ENCODE assay signal across 22 cellular contexts in the genomic region with DNA sequence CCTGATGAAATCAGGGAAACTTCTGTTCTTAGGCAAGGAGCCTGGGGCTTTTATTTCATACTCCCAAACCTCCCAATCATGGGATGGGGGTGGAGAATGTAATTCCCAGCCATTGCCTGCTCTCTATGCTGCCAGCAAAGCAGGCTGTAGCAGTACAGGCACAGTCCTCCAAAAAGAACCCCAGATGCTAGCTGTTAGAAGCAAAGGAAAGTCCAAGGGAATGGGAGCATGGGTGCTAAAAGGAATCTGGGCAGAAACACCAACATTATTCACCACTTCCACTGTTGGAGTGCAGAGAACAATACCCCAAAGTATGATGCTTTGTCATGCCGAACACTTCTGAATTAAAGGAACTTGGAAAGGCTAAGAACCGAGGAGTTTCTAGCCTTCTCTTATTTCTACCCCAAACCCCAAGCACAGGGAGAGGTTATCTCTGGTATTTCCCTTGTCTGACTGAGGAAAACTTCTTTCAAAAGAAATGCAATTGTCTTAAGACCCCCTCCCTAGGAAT. TPM values are rescaled to one million over a fixed set of nuclear protein-coding genes. Genes with fewer than 3 reads are reported as not detected.
DNase-seq lines count a peak whose midpoint lies in the region; ATAC-seq and FAIRE-seq lines count a peak whose summit lies in the region.
"Had no signal": no experiment of that assay in that cellular context is flagged by ENCODE, and none has a peak within 500 bp of the region (broad histone marks: within the 10 kb centered on the region; RNA-seq: fewer than 3 reads in every experiment).

No MANE protein-coding gene starts in this region.

- peaks cover 0 to under 1% (median under 1%) of the 10 kb centered on the region in 3 donors for H3K36me3 Mint-ChIP-seq in naive thymus-derived CD8-positive, alpha-beta T cell
- H3K36me3 Mint-ChIP-seq: CD4-positive, CD25-positive, alpha-beta regulatory T cell had no signal

- FAIRE-seq in HTR-8/SVneo (lab: Jason Lieb, UNC), result no peak
- FAIRE-seq: GM18507 had no signal

- no peaks in the 10 kb centered on the region for H3K9me3 ChIP-seq in NT2/D1 (ENCODE audit: insufficient read depth, low read length)
- no peaks in the 10 kb centered on the region for H3K9me3 ChIP-seq in mesodermal cell (ENCODE audit: control insufficient read depth, low read length)
- H3K9me3 ChIP-seq: esophagus squamous epithelium, right lobe of liver, tibial nerve had no signal

- H3K4me3 Mint-ChIP-seq in naive thymus-derived CD8-positive, alpha-beta T cell, result no peak overlapping the region
- H3K4me3 Mint-ChIP-seq: activated B cell treated with CpG ODN at 0.5 μM for 24 hours; activated naive CD8-positive, alpha-beta T cell treated with anti-CD3 and anti-CD28 coated beads, Interleukin-2, amount 10 ng/mL, durations not matched to agents 7 days and 5 days; CD4-positive, CD25-positive, alpha-beta regulatory T cell had no signal

- POLR2A ChIA-PET in naive thymus-derived CD8-positive, alpha-beta T cell (lab: Charles Lee), result no interaction called here

- H3K9ac ChIP-seq in NT2/D1 (ENCODE audit: insufficient read length, low read depth), result peak overlapping the region; percentile 8

- H3K36me3 ChIP-seq in NT2/D1 (ENCODE audit: insufficient read depth, insufficient read length, low read length), result no peaks in the 10 kb centered on the region
- H3K36me3 ChIP-seq in mesodermal cell (ENCODE audit: control insufficient read depth, insufficient read depth, low read length), result no peaks in the 10 kb centered on the region
- H3K36me3 ChIP-seq: right lobe of liver had no signal

- peaks cover 3% of the 10 kb centered on the region for H3K4me1 ChIP-seq in NT2/D1 (ENCODE audit: insufficient read depth, insufficient read length)
- H3K4me1 ChIP-seq in mesodermal cell (ENCODE audit: control insufficient read depth, insufficient read depth, low read length, poor library complexity, severe bottlenecking), result peaks cover 41% of the 10 kb centered on the region
- H3K4me1 ChIP-seq: right lobe of liver, tibial nerve had no signal

- peaks cover 0 to 18% (median 5%) of the 10 kb centered on the region in 5 donors for H3K27me3 Mint-ChIP-seq in naive thymus-derived CD8-positive, alpha-beta T cell

- H3K27ac ChIP-seq in mesodermal cell (ENCODE audit: low read depth, low read length, severe bottlenecking), result peak overlapping the region; percentile 100
- H3K27ac ChIP-seq: esophagus squamous epithelium, right lobe of liver, tibial nerve had no signal

- no CpG with 5 or more reads among the region's 2 CpGs for WGBS in mesodermal cell (ENCODE audit: insufficient coverage in 2 of 2), 2 experiments

- H3K27ac Mint-ChIP-seq in naive thymus-derived CD8-positive, alpha-beta T cell, result no peak overlapping the region
- H3K27ac Mint-ChIP-seq: activated B cell treated with CpG ODN at 0.5 μM for 24 hours; activated naive CD8-positive, alpha-beta T cell treated with anti-CD3 and anti-CD28 coated beads, Interleukin-2, amount 10 ng/mL, durations not matched to agents 7 days and 5 days; CD4-positive, CD25-positive, alpha-beta regulatory T cell had no signal

- peak; percentile 31 for DNase-seq in EH (ENCODE audit: low read depth)
- DNase-seq in NT2/D1 (ENCODE audit: low read depth, low spot score), result peak; percentile 36
- DNase-seq in fibroblast of gingiva (ENCODE audit: low read depth), result peak; percentile 9
- DNase-seq in kidney tubule cell (ENCODE audit: low spot score), result no peak
- DNase-seq in NCI-H774 (lab: John Stamatoyannopoulos, UW), result no peak
- DNase-seq in HTR-8/SVneo (ENCODE audit: insufficient read length, low spot score), result no peak
- no peak for DNase-seq in naive thymus-derived CD8-positive, alpha-beta T cell
- DNase-seq: activated B cell treated with CpG ODN at 0.5 μM for 24 hours; activated naive CD8-positive, alpha-beta T cell treated with anti-CD3 and anti-CD28 coated beads, Interleukin-2, amount 10 ng/mL, durations not matched to agents 7 days and 5 days; CD4-positive, CD25-positive, alpha-beta regulatory T cell; DMS53; esophagus squamous epithelium; NCI-H2081 treated with DMSO at 0.1 percent for 48 hours; NCI-H510A treated with DMSO at 0.1 percent for 48 hours; nucleus accumbens; right lobe of liver; SIG-M5; stimulated activated naive CD4-positive, alpha-beta T cell had no signal

- H3K4me1 Mint-ChIP-seq in naive thymus-derived CD8-positive, alpha-beta T cell, result no peaks in the 10 kb centered on the region
- H3K4me1 Mint-ChIP-seq: activated B cell treated with CpG ODN at 0.5 μM for 24 hours; activated naive CD8-positive, alpha-beta T cell treated with anti-CD3 and anti-CD28 coated beads, Interleukin-2, amount 10 ng/mL, durations not matched to agents 7 days and 5 days had no signal

- H3K4me3 ChIP-seq in NT2/D1 (ENCODE audit: insufficient read length, low read depth) (peak overlapping the region; percentile 11), mesodermal cell (ENCODE audit: extremely low read depth, insufficient read depth, low read length, poor library complexity, severe bottlenecking) (no peak overlapping the region)
- H3K4me3 ChIP-seq: esophagus squamous epithelium, right lobe of liver, tibial nerve had no signal

- H3K9me3 Mint-ChIP-seq in naive thymus-derived CD8-positive, alpha-beta T cell, result no peaks in the 10 kb centered on the region
- H3K9me3 Mint-ChIP-seq: activated B cell treated with CpG ODN at 0.5 μM for 24 hours; activated naive CD8-positive, alpha-beta T cell treated with anti-CD3 and anti-CD28 coated beads, Interleukin-2, amount 10 ng/mL, durations not matched to agents 7 days and 5 days had no signal

- no peaks in the 10 kb centered on the region for H3K27me3 ChIP-seq in NT2/D1 (ENCODE audit: insufficient read depth, insufficient read length)
- H3K27me3 ChIP-seq: esophagus squamous epithelium, right lobe of liver, tibial nerve had no signal

- no peak for ATAC-seq in naive thymus-derived CD8-positive, alpha-beta T cell
- ATAC-seq: left lobe of liver, right lobe of liver had no signal

RNA-seq across cellular contexts. Expression of a gene that starts 24.7 kb away (rescaled TPM):
- polyA plus RNA-seq in mesodermal cell (2013, experiment 1 of 2), result 201 TPM
- polyA plus RNA-seq in mesodermal cell (2013, experiment 2 of 2), result 225 TPM
- total RNA-seq in naive thymus-derived CD8-positive, alpha-beta T cell, result 100 to 1,000 TPM; 106 TPM
- 100 to 1,000 TPM; 242 to 284 (median 249) TPM for polyA plus RNA-seq in naive thymus-derived CD8-positive, alpha-beta T cell

RNA-seq across cellular contexts. Expression of a gene that starts 25.2 kb away (rescaled TPM):
- polyA plus RNA-seq in mesodermal cell (2013, experiment 1 of 2), result 4.5 TPM
- polyA plus RNA-seq in mesodermal cell (2013, experiment 2 of 2), result 5.3 TPM
- total RNA-seq in naive thymus-derived CD8-positive, alpha-beta T cell, result 10 to 100 TPM; 12.9 to 14.7 TPM
- 1 to 10 TPM; 3.5 to 7.9 (median 5.8) TPM for polyA plus RNA-seq in naive thymus-derived CD8-positive, alpha-beta T cell

Comparison
In these comparisons a context has a peak if more than half of its experiments do, and no peak if none do; other contexts are left out.
1. DNase-seq: peak in EH (single experiment), NT2/D1 (single experiment) and fibroblast of gingiva (single experiment); none in kidney tubule cell (single experiment), NCI-H774 (single experiment), HTR-8/SVneo (single experiment) and naive thymus-derived CD8-positive, alpha-beta T cell (0 of 10).